In genomic region chr5:172769324-172769597, GRCh38 we compare ENCODE assay signal across 9 cellular contexts. TPM values are rescaled to one million over a fixed set of nuclear protein-coding genes. Genes with fewer than 3 reads are reported as not detected.
DNase-seq lines count a peak whose midpoint lies in the region; ATAC-seq and TF ChIP-seq lines count a peak whose summit lies in the region.
"Had no signal": no experiment of that assay in that cellular context is flagged by ENCODE, and none has a peak within 500 bp of the region (broad histone marks: within the 10 kb centered on the region; RNA-seq: fewer than 3 reads in every experiment).

No MANE protein-coding gene starts in this region.

- peaks cover 14 to 27% of the 10 kb centered on the region in 2 donors for H3K36me3 ChIP-seq in psoas muscle (ENCODE audit: insufficient read depth in 1 of 2, low read depth in 1 of 2)

- H3K9me3 ChIP-seq in T-helper 17 cell (ENCODE audit: control insufficient read depth, low read length, poor library complexity, severe bottlenecking) = no peaks in the 10 kb centered on the region
- no peaks in the 10 kb centered on the region for H3K9me3 ChIP-seq in psoas muscle

- H3K4me3 ChIP-seq in fibroblast of villous mesenchyme (ENCODE audit: low read depth, low read length) (peak overlapping the region; percentile 98), psoas muscle (peak overlapping the region; percentile 79)

- no peak for ATAC-seq in T-helper 17 cell
- no peak for ATAC-seq in psoas muscle
- no peak for ATAC-seq in GM19035 (IDR thresholded peaks at IDR 0.05; ENCODE audit: unreplicated experiment)
- no peak for ATAC-seq in GM21360 (IDR thresholded peaks at IDR 0.05; ENCODE audit: unreplicated experiment)
- ATAC-seq in GM21717 (IDR thresholded peaks at IDR 0.05; ENCODE audit: unreplicated experiment) = no peak

- intact Hi-C loops in Calu3 (cut with micrococcal nuclease; ENCODE audit: unreplicated experiment) = no loop called here
- intact Hi-C loops in psoas muscle (cut with DNase I) = loop anchor here (5.0 kb wide), 3 partner anchors 52 to 163 kb away; no protein-coding TSS in a partner anchor

- H3K27ac Mint-ChIP-seq in Calu3 (ENCODE audit: unreplicated experiment) (peak overlapping the region; percentile 95), T-helper 17 cell (peak overlapping the region; percentile 100)

- no peaks in the 10 kb centered on the region for H3K27me3 ChIP-seq in psoas muscle (ENCODE audit: insufficient read depth in 3 of 3, low read length in 2 of 3)

- DNase-seq in Calu3 (no peak), T-helper 17 cell (no peak), fibroblast of villous mesenchyme (ENCODE audit: low read depth) (no peak), psoas muscle (no peak), NCI-H2227 treated with DMSO at 0.1 percent for 48 hours (lab: John Stamatoyannopoulos, UW) (no peak)
- DNase-seq: foreskin melanocyte had no signal

- no peaks in the 10 kb centered on the region for H3K9me3 Mint-ChIP-seq in Calu3 (ENCODE audit: low read depth, unreplicated experiment)

- BruUV-seq in Calu3 (replicated peaks; lab: Mats Ljungman, UMichigan) = no TSS peak

- H3K27me3 Mint-ChIP-seq in Calu3 (ENCODE audit: unreplicated experiment) = no peaks in the 10 kb centered on the region
- peaks cover 7% of the 10 kb centered on the region for H3K27me3 Mint-ChIP-seq in T-helper 17 cell

- CTCF ChIA-PET in Calu3 (lab: Charles Lee) = interaction anchor here (1.1 to 3.6 kb wide), 4 partner anchors 11 to 164 kb away, joined by 3 to 13 read pairs (median 4); no protein-coding TSS in a partner anchor

- 11 to 18% (median 13%) methylated on average over 2 of the region's 2 CpGs for WGBS in psoas muscle, 3 donors

- peak overlapping the region; percentile 88 for H3K4me3 Mint-ChIP-seq in Calu3 (ENCODE audit: low read depth, unreplicated experiment)
- peak overlapping the region; percentile 93 for H3K4me3 Mint-ChIP-seq in T-helper 17 cell

- H3K36me3 Mint-ChIP-seq in Calu3 (ENCODE audit: insufficient read depth, unreplicated experiment) (peaks cover 95% of the 10 kb centered on the region), T-helper 17 cell (ENCODE audit: low read depth) (peaks cover 18% of the 10 kb centered on the region)

- TF ChIP-seq CTCF in Calu3 (IDR thresholded peaks at IDR 0.05; ENCODE audit: unreplicated experiment) (no peak), fibroblast of villous mesenchyme (IDR thresholded peaks at IDR 0.05; ENCODE audit: insufficient read depth, low read depth, low read length) (no peak), psoas muscle (IDR thresholded peaks at IDR 0.05) (no peak)

- peaks cover 46% of the 10 kb centered on the region for H3K4me1 ChIP-seq in psoas muscle

- peak overlapping the region; percentile 98 for H3K27ac ChIP-seq in psoas muscle

- H3K4me1 Mint-ChIP-seq in Calu3 (ENCODE audit: low read depth, unreplicated experiment) (peaks cover 66% of the 10 kb centered on the region), T-helper 17 cell (peaks cover 57% of the 10 kb centered on the region)

RNA-seq across cellular contexts. Expression of gene DUSP1, which starts 1.7 kb away (rescaled TPM):
- total RNA-seq in Calu3 (2022) (38.1 and 50.5 TPM in 2 replicates), T-helper 17 cell (1,000 to 10,000 TPM; 1,522 to 2,429 TPM), fibroblast of villous mesenchyme (98.2 and 246 TPM in 2 replicates), psoas muscle (100 to 1,000 TPM in 3 of 4 donors, 10 to 100 TPM in 1; 89.0 to 287 (median 164) TPM)
- polyA plus RNA-seq in psoas muscle = 100 to 1,000 TPM in 2 of 3 donors, 10 to 100 TPM in 1; 81.8 to 258 (median 141) TPM
